8 cellular contexts compared by ENCODE assay signal in genomic region chr9:90914868-90915483, GRCh38.
A peak's percentile ranks its signal among the peaks of the same experiment; 100 is the strongest.
DNase-seq lines count a peak whose midpoint lies in the region; ATAC-seq and TF ChIP-seq lines count a peak whose summit lies in the region.

No MANE protein-coding gene starts in this region.

- no peak overlapping the region for H3K4me3 ChIP-seq in CD4-positive, alpha-beta memory T cell (ENCODE audit: low read length in 2 of 2)

- H3K27ac ChIP-seq in CD4-positive, alpha-beta memory T cell (ENCODE audit: low read depth, low read length): no peak overlapping the region

- ATAC-seq in GM19397 (IDR thresholded peaks at IDR 0.05; ENCODE audit: unreplicated experiment) (peak; percentile 74), HG03521 (IDR thresholded peaks at IDR 0.05; ENCODE audit: unreplicated experiment) (peak; percentile 87)
- peak; percentile 98 for ATAC-seq in effector memory CD8-positive, alpha-beta T cell (replicated peaks)

- intact Hi-C loops in CD4-positive, alpha-beta memory T cell (cut with micrococcal nuclease): loop anchor here (1.0 to 10.0 kb wide), 4 partner anchors 122 to 1220 kb away; no protein-coding TSS in a partner anchor

- peak; percentile 59 to 66 (median 61) for DNase-seq in CD4-positive, alpha-beta memory T cell
- DNase-seq in NCI-H82 treated with DMSO at 0.1 percent for 48 hours (lab: John Stamatoyannopoulos, UW; ENCODE audit: unreplicated experiment): peak; percentile 22
- peak; percentile 86 for DNase-seq in activated CD8-positive, alpha-beta memory T cell treated with anti-CD3 and anti-CD28 coated beads for 24 hours
- DNase-seq in effector memory CD8-positive, alpha-beta T cell: peak; percentile 63 to 65 (median 64)
- DNase-seq in mesothelial cell of epicardium (ENCODE audit: low spot score in 2 of 2, unreplicated experiment in 2 of 2): peak; percentile 64 to 78
- DNase-seq in stimulated activated CD8-positive, alpha-beta memory T cell treated with anti-CD3 and anti-CD28 coated beads, Interleukin-4, amount 100 ng/mL, for 1 hour (ENCODE audit: low read depth in 2 of 2, low spot score in 1 of 2): peak; percentile 32 to 57

- no peaks in the 10 kb centered on the region for H3K9me3 Mint-ChIP-seq in CD4-positive, alpha-beta memory T cell
- no peaks in the 10 kb centered on the region for H3K9me3 Mint-ChIP-seq in effector memory CD8-positive, alpha-beta T cell
- no peaks in the 10 kb centered on the region for H3K9me3 Mint-ChIP-seq in mesothelial cell of epicardium

- H3K27ac Mint-ChIP-seq in CD4-positive, alpha-beta memory T cell: no peak overlapping the region
- no peak overlapping the region for H3K27ac Mint-ChIP-seq in effector memory CD8-positive, alpha-beta T cell
- H3K27ac Mint-ChIP-seq in mesothelial cell of epicardium: no peak overlapping the region

- CTCF ChIA-PET in CD4-positive, alpha-beta memory T cell (lab: Charles Lee; ENCODE audit: partially characterized antibody): interaction anchor here (0.6 to 7.6 kb wide), 33 partner anchors 9 to 856 kb away, joined by 3 to 155 read pairs (median 4); partner anchors contain the start of gene NFIL3

- no peaks in the 10 kb centered on the region for H3K36me3 Mint-ChIP-seq in CD4-positive, alpha-beta memory T cell
- H3K36me3 Mint-ChIP-seq in effector memory CD8-positive, alpha-beta T cell (ENCODE audit: insufficient read depth): no peaks in the 10 kb centered on the region
- H3K36me3 Mint-ChIP-seq in mesothelial cell of epicardium: no peaks in the 10 kb centered on the region

- peak; percentile 89 for TF ChIP-seq CTCF in mesothelial cell of epicardium (IDR thresholded peaks at IDR 0.05; ENCODE audit: unreplicated experiment)

- H3K27me3 Mint-ChIP-seq in CD4-positive, alpha-beta memory T cell: no peaks in the 10 kb centered on the region
- peaks cover 0 to 12% of the 10 kb centered on the region in 2 donors for H3K27me3 Mint-ChIP-seq in effector memory CD8-positive, alpha-beta T cell
- peaks cover 5% of the 10 kb centered on the region for H3K27me3 Mint-ChIP-seq in mesothelial cell of epicardium (ENCODE audit: low read depth)

- H3K27me3 ChIP-seq in CD4-positive, alpha-beta memory T cell (ENCODE audit: insufficient read depth, low read length): no peaks in the 10 kb centered on the region

- no peaks in the 10 kb centered on the region for H3K4me1 Mint-ChIP-seq in CD4-positive, alpha-beta memory T cell
- H3K4me1 Mint-ChIP-seq in effector memory CD8-positive, alpha-beta T cell (ENCODE audit: low read depth in 2 of 2): no peaks in the 10 kb centered on the region
- H3K4me1 Mint-ChIP-seq in mesothelial cell of epicardium: no peaks in the 10 kb centered on the region

- no peaks in the 10 kb centered on the region for H3K9me3 ChIP-seq in CD4-positive, alpha-beta memory T cell (ENCODE audit: control insufficient read depth in 1 of 2, low read length in 2 of 2)

- POLR2A ChIA-PET in CD4-positive, alpha-beta memory T cell (lab: Charles Lee; ENCODE audit: partially characterized antibody): interaction anchor here (0.7 kb wide), 1 partner anchor 510 kb away, joined by 3 read pairs; no protein-coding TSS in a partner anchor

- H3K4me1 ChIP-seq in CD4-positive, alpha-beta memory T cell (ENCODE audit: insufficient read depth, low read length): no peaks in the 10 kb centered on the region

- no peaks in the 10 kb centered on the region for H3K36me3 ChIP-seq in CD4-positive, alpha-beta memory T cell (ENCODE audit: insufficient read depth, low read length)

- H3K4me3 Mint-ChIP-seq in CD4-positive, alpha-beta memory T cell: no peak overlapping the region
- no peak overlapping the region for H3K4me3 Mint-ChIP-seq in effector memory CD8-positive, alpha-beta T cell
- H3K4me3 Mint-ChIP-seq in mesothelial cell of epicardium: no peak overlapping the region

Comparison
In these comparisons a context has a peak if more than half of its experiments do, and no peak if none do; other contexts are left out.
1. DNase-seq: peak in every context shown above with its lines; median percentile 86 in activated CD8-positive, alpha-beta memory T cell treated with anti-CD3 and anti-CD28 coated beads for 24 hours; 71 in mesothelial cell of epicardium; 64 in effector memory CD8-positive, alpha-beta T cell; 61 in CD4-positive, alpha-beta memory T cell; 44 in stimulated activated CD8-positive, alpha-beta memory T cell treated with anti-CD3 and anti-CD28 coated beads, Interleukin-4, amount 100 ng/mL, for 1 hour; 22 in NCI-H82 treated with DMSO at 0.1 percent for 48 hours.